ENCODE assay signal across 10 cellular contexts in the genomic region with DNA sequence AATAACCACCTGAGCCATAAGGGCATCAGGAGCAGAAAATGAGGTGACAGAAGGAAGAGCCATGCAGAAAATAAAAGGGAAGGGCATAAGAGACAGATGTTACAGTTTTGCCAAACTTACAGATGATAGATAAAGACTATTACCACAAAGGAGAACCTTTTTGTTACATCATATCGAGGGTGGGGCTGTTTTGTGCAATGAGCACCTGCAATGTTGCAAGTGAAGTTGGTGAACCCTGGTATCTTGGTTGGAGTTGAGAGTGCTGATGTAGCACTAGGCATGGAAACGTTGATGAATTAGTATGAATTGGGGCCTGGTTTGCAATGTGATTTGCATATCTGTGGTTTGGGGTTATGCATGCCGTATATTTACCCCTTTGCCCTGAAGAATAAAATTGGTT.
DNase-seq lines count a peak whose midpoint lies in the region; ATAC-seq and TF ChIP-seq lines count a peak whose summit lies in the region.
"Had no signal": no experiment of that assay in that cellular context is flagged by ENCODE, and none has a peak within 500 bp of the region (broad histone marks: within the 10 kb centered on the region; RNA-seq: fewer than 3 reads in every experiment).

No MANE protein-coding gene starts in this region.

- no peaks in the 10 kb centered on the region for H3K27me3 Mint-ChIP-seq in activated T-helper 17 cell treated with anti-CD3 and anti-CD28 coated beads, Interleukin-2, amount 50 U/mL, for 72 hours

- peak overlapping the region; percentile 33 for H3K4me3 Mint-ChIP-seq in activated T-helper 17 cell treated with anti-CD3 and anti-CD28 coated beads, Interleukin-2, amount 50 U/mL, for 72 hours

- BruUV-seq in mammary epithelial cell (replicated peaks; lab: Mats Ljungman, UMichigan): no TSS peak

- 24% methylated on average over 3 of the region's 3 CpGs for WGBS in mammary epithelial cell (ENCODE audit: low coverage, missing lambda C conversion rate)
- WGBS in adrenal gland, 4 donors: 55 to 65% (median 58%) methylated on average over 3 of the region's 3 CpGs

- in situ Hi-C loops in mammary epithelial cell (cut with MboI; ENCODE audit: low sequenced_read_pairs in 2 of 2): loop anchor here in 1 of 2 donors (25.0 kb wide), 1 partner anchor 175 kb away; no protein-coding TSS in a partner anchor

- H3K79me2 ChIP-seq in mammary epithelial cell (ENCODE audit: insufficient read depth, low read length): no peaks in the 10 kb centered on the region

- H4K20me1 ChIP-seq in mammary epithelial cell (ENCODE audit: insufficient read depth, low read length): no peaks in the 10 kb centered on the region

- no peak overlapping the region for H2AFZ ChIP-seq in mammary epithelial cell (ENCODE audit: low read depth, low read length)

- H3K4me1 Mint-ChIP-seq in activated T-helper 17 cell treated with anti-CD3 and anti-CD28 coated beads, Interleukin-2, amount 50 U/mL, for 72 hours: peaks cover 32% of the 10 kb centered on the region

- TF ChIP-seq POLR2A in breast epithelium (IDR thresholded peaks at IDR 0.05) (no peak), adrenal gland (IDR thresholded peaks at IDR 0.05) (no peak)

- peak overlapping the region; percentile 28 for H3K27ac Mint-ChIP-seq in activated T-helper 17 cell treated with anti-CD3 and anti-CD28 coated beads, Interleukin-2, amount 50 U/mL, for 72 hours

- no peak overlapping the region for H3K4me3 ChIP-seq in mammary epithelial cell (replicated peaks in 1 of 3; ENCODE audit: insufficient read depth in 1 of 3, low read depth in 2 of 3, low read length in 3 of 3)
- no peak overlapping the region for H3K4me3 ChIP-seq in breast epithelium
- H3K4me3 ChIP-seq in adrenal gland: no peak overlapping the region
- H3K4me3 ChIP-seq: suprapubic skin had no signal

- H3K4me2 ChIP-seq in mammary epithelial cell (ENCODE audit: insufficient read depth, low read depth, low read length): no peak overlapping the region

- dilution Hi-C loops in mammary epithelial cell (cut with HindIII; ENCODE audit: low sequenced_read_pairs): no loop called here

- CTCF ChIA-PET in mammary epithelial cell (lab: Charles Lee; ENCODE audit: low non-redundant PET): no interaction called here

- no peaks in the 10 kb centered on the region for H3K36me3 ChIP-seq in mammary epithelial cell (ENCODE audit: insufficient read depth, low read length)
- no peaks in the 10 kb centered on the region for H3K36me3 ChIP-seq in breast epithelium
- H3K36me3 ChIP-seq in adrenal gland (replicated peaks in 1 of 2): no peaks in the 10 kb centered on the region
- H3K36me3 ChIP-seq: suprapubic skin had no signal

- H3K9me3 Mint-ChIP-seq in activated T-helper 17 cell treated with anti-CD3 and anti-CD28 coated beads, Interleukin-2, amount 50 U/mL, for 72 hours: no peaks in the 10 kb centered on the region

- H3K27me3 ChIP-seq in mammary epithelial cell (ENCODE audit: insufficient read depth, low read length) (no peaks in the 10 kb centered on the region), breast epithelium (no peaks in the 10 kb centered on the region), adrenal gland (no peaks in the 10 kb centered on the region)
- H3K27me3 ChIP-seq: suprapubic skin had no signal

- H3K9ac ChIP-seq in mammary epithelial cell (ENCODE audit: insufficient read depth, low read length): no peak overlapping the region

- H3K9me3 ChIP-seq in mammary epithelial cell (replicated peaks; ENCODE audit: insufficient read depth, low read length) (no peaks in the 10 kb centered on the region), breast epithelium (no peaks in the 10 kb centered on the region), adrenal gland (replicated peaks in 1 of 3) (no peaks in the 10 kb centered on the region)
- H3K9me3 ChIP-seq: suprapubic skin had no signal

- intact Hi-C loops in mammary epithelial cell (cut with micrococcal nuclease) (loop anchor here (5.0 to 10.0 kb wide), 3 partner anchors 155 to 922 kb away; no protein-coding TSS in a partner anchor), breast epithelium (cut with DNase I; ENCODE audit: low total_unique reads) (no loop called here), adrenal gland (cut with DNase I) (no loop called here)

- TF ChIP-seq CTCF in mammary epithelial cell (conservative IDR thresholded peaks at IDR 0.05 in 1 of 2, IDR thresholded peaks at IDR 0.05 in 1 of 2; ENCODE audit: extremely low read depth in 1 of 2, insufficient read depth in 1 of 2, low read depth in 1 of 2, low read length in 2 of 2) (no peak), breast epithelium (IDR thresholded peaks at IDR 0.05) (no peak), GM10266 (IDR thresholded peaks at IDR 0.05; ENCODE audit: control insufficient read depth, insufficient read depth, low read depth, missing control alignments) (no peak), adrenal gland (IDR thresholded peaks at IDR 0.05) (no peak)

- ATAC-seq in activated T-helper 17 cell treated with anti-CD3 and anti-CD28 coated beads, Interleukin-2, amount 50 U/mL, for 72 hours (replicated peaks): peak; percentile 56
- ATAC-seq in stimulated activated naive CD8-positive, alpha-beta T cell treated with anti-CD3 and anti-CD28 coated beads, Interleukin-15, Interleukin-2, amounts not matched to agents 100 U/mL and 50 U/mL, for 24 hours: peak; percentile 60
- no peak for ATAC-seq in GM19328 (IDR thresholded peaks at IDR 0.05; ENCODE audit: unreplicated experiment)

- H3K4me1 ChIP-seq in mammary epithelial cell (ENCODE audit: insufficient read depth, low read length) (peaks cover 14% of the 10 kb centered on the region), breast epithelium (no peaks in the 10 kb centered on the region), adrenal gland (replicated peaks in 1 of 2) (no peaks in the 10 kb centered on the region)
- H3K4me1 ChIP-seq: suprapubic skin had no signal

- no peaks in the 10 kb centered on the region for H3K36me3 Mint-ChIP-seq in activated T-helper 17 cell treated with anti-CD3 and anti-CD28 coated beads, Interleukin-2, amount 50 U/mL, for 72 hours (ENCODE audit: low read depth)

- DNase-seq in mammary epithelial cell (peak; percentile 23), breast epithelium (ENCODE audit: low spot score in 2 of 2) (no peak), NOMO-1 treated with dmso at 0.1 percent for 144 hours (lab: John Stamatoyannopoulos, UW; ENCODE audit: unreplicated experiment) (peak; percentile 55), GM10266 (ENCODE audit: extremely low spot score) (no peak), adrenal gland (no peak)
- no peak for DNase-seq in stimulated activated naive CD8-positive, alpha-beta T cell treated with anti-CD3 and anti-CD28 coated beads, Interleukin-15, Interleukin-2, amounts not matched to agents 100 U/mL and 50 U/mL, for 24 hours
- DNase-seq: GOT3 had no signal

- H3K27ac ChIP-seq in mammary epithelial cell (ENCODE audit: insufficient read depth, low read depth, low read length): no peak overlapping the region
- no peak overlapping the region for H3K27ac ChIP-seq in breast epithelium
- H3K27ac ChIP-seq in adrenal gland: no peak overlapping the region
- H3K27ac ChIP-seq: suprapubic skin had no signal

Comparison
In these comparisons a context has a peak if more than half of its experiments do, and no peak if none do; other contexts are left out.
1. DNase-seq: peak in mammary epithelial cell (single experiment) and NOMO-1 treated with dmso at 0.1 percent for 144 hours (single experiment); none in breast epithelium (0 of 2), stimulated activated naive CD8-positive, alpha-beta T cell treated with anti-CD3 and anti-CD28 coated beads, Interleukin-15, Interleukin-2, amounts not matched to agents 100 U/mL and 50 U/mL, for 24 hours (single experiment), GM10266 (single experiment) and adrenal gland (0 of 7).